ENCODE assay signal across 12 cellular contexts in genomic region chr17:7470457-7470973, GRCh38. TPM values are rescaled to one million over a fixed set of nuclear protein-coding genes. Genes with fewer than 3 reads are reported as not detected.
A peak's percentile ranks its signal among the peaks of the same experiment; 100 is the strongest.
DNase-seq lines count a peak whose midpoint lies in the region; ATAC-seq, FAIRE-seq and TF ChIP-seq lines count a peak whose summit lies in the region.
"Not testable (repeated sequence)": the region's sequence is repeated elsewhere in the genome, so short reads cannot be mapped to it uniquely, and the experiment has no call there.
"Had no signal": no experiment of that assay in that cellular context is flagged by ENCODE, and none has a peak within 500 bp of the region (broad histone marks: within the 10 kb centered on the region; RNA-seq: fewer than 3 reads in every experiment).

No MANE protein-coding gene starts in this region.

- not testable (repeated sequence) for H3K79me1 ChIP-seq in H1 (ENCODE audit: low read depth, low read length); trophoblast cell (ENCODE audit: low read length)

- not testable (repeated sequence) for DNase-seq in RWPE1 (ENCODE audit: low spot score); activated naive CD8-positive, alpha-beta T cell treated with anti-CD3 and anti-CD28 coated beads, Interleukin-2, amount 50 U/mL, for 24 hours; H1 (ENCODE audit: low read depth in 1 of 2, low spot score in 2 of 2); right cardiac atrium; trophoblast cell
- peak in 2 of 3 donors; percentile 3 to 8 for DNase-seq in mucosa of descending colon
- peak; percentile 45 for DNase-seq in small intestine

- not testable (repeated sequence) for H3K4me3 Mint-ChIP-seq in activated naive CD8-positive, alpha-beta T cell treated with anti-CD3 and anti-CD28 coated beads, Interleukin-2, amount 50 U/mL, for 24 hours

- not testable (repeated sequence) for TF ChIP-seq EP300 in H1 (IDR thresholded peaks at IDR 0.05; ENCODE audit: borderline replicate concordance in 1 of 2, low read depth in 2 of 2, low read length in 2 of 2)

- H4K12ac ChIP-seq in trophoblast cell (ENCODE audit: low read depth, low read length) = not testable (repeated sequence)

- not testable (repeated sequence) for H3K27me3 Mint-ChIP-seq in activated naive CD8-positive, alpha-beta T cell treated with anti-CD3 and anti-CD28 coated beads, Interleukin-2, amount 50 U/mL, for 24 hours

- not testable (repeated sequence) for ATAC-seq in activated naive CD8-positive, alpha-beta T cell treated with anti-CD3 and anti-CD28 coated beads, Interleukin-2, amount 50 U/mL, for 24 hours; right cardiac atrium; mucosa of descending colon

- CTCF ChIA-PET in RWPE1 (lab: Yijun Ruan, JAX) = not testable (repeated sequence)
- CTCF ChIA-PET in H1 (lab: Charles Lee; ENCODE audit: partially characterized antibody) = interaction anchor here (1.0 to 2.1 kb wide), 2 partner anchors 44 to 90 kb away, joined by 3 to 6 read pairs; no protein-coding TSS in a partner anchor

- H3K18ac ChIP-seq in H1 (ENCODE audit: extremely low read depth, low read length); trophoblast cell (ENCODE audit: low read length): not testable (repeated sequence)

- not testable (repeated sequence) for H3K27me3 ChIP-seq in H1 (replicated peaks in 1 of 4; ENCODE audit: control insufficient read depth in 3 of 4, extremely low read depth in 1 of 4, insufficient read depth in 3 of 4, low read length in 3 of 4); right cardiac atrium (ENCODE audit: control insufficient read depth, insufficient read depth); liver (ENCODE audit: control insufficient read depth in 4 of 4, insufficient read depth in 4 of 4, low read length in 3 of 4); trophoblast cell (ENCODE audit: insufficient read depth, low read length); small intestine (ENCODE audit: control insufficient read depth in 2 of 2, insufficient read depth in 2 of 2, low read length in 2 of 2)

- not testable (repeated sequence) for TF ChIP-seq POLR2A in H1 (IDR thresholded peaks at IDR 0.05; ENCODE audit: control extremely low read depth in 1 of 2, low read depth in 2 of 2, low read length in 2 of 2)

- H3K9me3 Mint-ChIP-seq in activated naive CD8-positive, alpha-beta T cell treated with anti-CD3 and anti-CD28 coated beads, Interleukin-2, amount 50 U/mL, for 24 hours = not testable (repeated sequence)

- H4K8ac ChIP-seq in H1 (ENCODE audit: extremely low read depth, insufficient read depth, low read length); trophoblast cell (ENCODE audit: low read depth, low read length): not testable (repeated sequence)

- H4K20me1 ChIP-seq in H1 (replicated peaks in 1 of 2; ENCODE audit: control insufficient read depth in 1 of 2, insufficient read depth in 2 of 2, low read length in 2 of 2) = not testable (repeated sequence)

- H3K4ac ChIP-seq in H1 (replicated peaks; ENCODE audit: insufficient read length, low read depth, low read length); trophoblast cell (ENCODE audit: low read depth, low read length): not testable (repeated sequence)

- not testable (repeated sequence) for H3K56ac ChIP-seq in H1 (replicated peaks; ENCODE audit: insufficient read length, low read depth, low read length)

- H4K5ac ChIP-seq in H1 (ENCODE audit: insufficient read length, low read depth, low read length) = not testable (repeated sequence)

- H2BK5ac ChIP-seq in H1 (ENCODE audit: low read depth, low read length) = 0 out of 2 replicates have a peak overlapping the region, but pooled peaks have one; percentile 12
- H2BK5ac ChIP-seq in trophoblast cell (ENCODE audit: low read depth, low read length, poor library complexity) = not testable (repeated sequence)

- FAIRE-seq in H1 (lab: Jason Lieb, UNC); small intestine (lab: Jason Lieb, UNC): not testable (repeated sequence)

- not testable (repeated sequence) for H2BK12ac ChIP-seq in H1 (ENCODE audit: low read depth, low read length); trophoblast cell (ENCODE audit: low read length)

- not testable (repeated sequence) for H2AFZ ChIP-seq in H1 (ENCODE audit: low read length); trophoblast cell (ENCODE audit: insufficient read depth, low read length, poor library complexity)

- H3K79me2 ChIP-seq in H1 (ENCODE audit: control insufficient read depth in 1 of 2, insufficient read depth in 2 of 2, low read length in 2 of 2); trophoblast cell (ENCODE audit: control insufficient read depth, insufficient read depth, low read length, poor library complexity): not testable (repeated sequence)

- not testable (repeated sequence) for TF ChIP-seq RAD21 in H1 (IDR thresholded peaks at IDR 0.05 in 1 of 2, conservative IDR thresholded peaks at IDR 0.05 in 1 of 2; ENCODE audit: low read depth in 2 of 2, low read length in 2 of 2); liver (IDR thresholded peaks at IDR 0.05)

- H3K36me3 ChIP-seq in H1 (ENCODE audit: control insufficient read depth in 2 of 4, insufficient read depth in 4 of 4, low read length in 3 of 4); liver (ENCODE audit: control insufficient read depth in 4 of 4, insufficient read depth in 3 of 4, low read depth in 1 of 4, low read length in 3 of 4); mucosa of descending colon (ENCODE audit: low read depth); small intestine (ENCODE audit: control insufficient read depth in 2 of 2, insufficient read depth in 2 of 2, low read length in 2 of 2): not testable (repeated sequence)
- H3K36me3 ChIP-seq in trophoblast cell (ENCODE audit: control insufficient read depth in 1 of 2, insufficient read depth in 2 of 2, low read length in 2 of 2) = peaks cover 15 to 18% of the 10 kb centered on the region in 2 experiments

- H3K4me1 Mint-ChIP-seq in activated naive CD8-positive, alpha-beta T cell treated with anti-CD3 and anti-CD28 coated beads, Interleukin-2, amount 50 U/mL, for 24 hours = peaks cover 36% of the 10 kb centered on the region

- not testable (repeated sequence) for TF ChIP-seq CTCF in RWPE1 (conservative IDR thresholded peaks at IDR 0.05; ENCODE audit: low read depth); H1 (IDR thresholded peaks at IDR 0.05; ENCODE audit: control extremely low read depth in 1 of 3, insufficient read depth in 1 of 3, low read depth in 1 of 3, low read length in 3 of 3); liver (IDR thresholded peaks at IDR 0.05; ENCODE audit: low read depth, low read length, missing input control); mucosa of descending colon (IDR thresholded peaks at IDR 0.05)

- H2AK5ac ChIP-seq in H1 (ENCODE audit: low read depth, low read length); trophoblast cell (ENCODE audit: low read length): not testable (repeated sequence)

- H3K4me2 ChIP-seq in H1 (ENCODE audit: insufficient read depth in 1 of 2, low read depth in 2 of 2, low read length in 2 of 2); trophoblast cell (ENCODE audit: low read length): not testable (repeated sequence)

- WGBS in H1 (ENCODE audit: extremely low coverage in 1 of 2, insufficient coverage in 1 of 2, insufficient read length in 1 of 2, insufficient replicate concordance in 2 of 2, low coverage in 1 of 2, low lambda C conversion rate in 2 of 2, missing lambda C conversion rate in 1 of 2), 2 experiments = 93% methylated on average over 8 of the region's 8 CpGs; no CpG with 5 or more reads in 1 of the 2 experiments
- 66% methylated on average over 8 of the region's 8 CpGs for WGBS in right cardiac atrium
- WGBS in liver = 63% methylated on average over 8 of the region's 8 CpGs
- no CpG with 5 or more reads among the region's 8 CpGs for WGBS in trophoblast cell (ENCODE audit: extremely low coverage, insufficient coverage, insufficient read length)
- 49 to 73% (median 57%) methylated on average over 8 of the region's 8 CpGs for WGBS in small intestine, 3 donors

- not testable (repeated sequence) for H3K14ac ChIP-seq in H1 (ENCODE audit: insufficient read length); trophoblast cell (ENCODE audit: low read length)

- H2BK20ac ChIP-seq in H1 (ENCODE audit: low read length) = not testable (repeated sequence)

- POLR2A ChIA-PET in RWPE1 (lab: Yijun Ruan, JAX; ENCODE audit: low non-redundant PET) = not testable (repeated sequence)
- POLR2A ChIA-PET in H1 (lab: Charles Lee; ENCODE audit: partially characterized antibody) = interaction anchor here (1.2 to 13.8 kb wide), 7 partner anchors 8 to 141 kb away, joined by 3 to 200 read pairs (median 6); partner anchors contain the start of genes NLGN2, POLR2A, SLC35G6 and ZBTB4

- not testable (repeated sequence) for H4K91ac ChIP-seq in H1 (replicated peaks; ENCODE audit: insufficient read length, low read length); trophoblast cell (ENCODE audit: low read depth, low read length)

- H3K27ac ChIP-seq in RWPE1 (peak overlapping the region; percentile 53), right cardiac atrium (ENCODE audit: low read length) (peak overlapping the region; percentile 30)
- not testable (repeated sequence) for H3K27ac ChIP-seq in H1 (ENCODE audit: low read depth, low read length); liver (ENCODE audit: low read depth in 1 of 2, low read length in 2 of 2); trophoblast cell (ENCODE audit: low read depth, low read length); small intestine (ENCODE audit: low read depth in 1 of 2, low read length in 1 of 2)

- H3K4me3 ChIP-seq in H1 (ENCODE audit: extremely low read depth in 1 of 4, insufficient read depth in 2 of 4, low read depth in 3 of 4, low read length in 4 of 4); right cardiac atrium (ENCODE audit: low read length); liver (ENCODE audit: low read depth in 1 of 3, low read length in 3 of 3); mucosa of descending colon; trophoblast cell (ENCODE audit: low read depth, low read length); small intestine (ENCODE audit: low read depth in 1 of 2, low read length in 2 of 2): not testable (repeated sequence)

- not testable (repeated sequence) for H3K23me2 ChIP-seq in H1 (ENCODE audit: low read depth, low read length)

- H2BK15ac ChIP-seq in H1 (ENCODE audit: low read length) = not testable (repeated sequence)

- intact Hi-C loops in right cardiac atrium (cut with DNase I); mucosa of descending colon (cut with DNase I, micrococcal nuclease): not testable (repeated sequence)

- H3K9ac ChIP-seq in H1 (replicated peaks in 1 of 4; ENCODE audit: extremely low read depth in 1 of 4, low read depth in 3 of 4, low read length in 3 of 4); liver (ENCODE audit: low read depth in 1 of 2, low read length in 2 of 2): not testable (repeated sequence)
- peak overlapping the region; percentile 64 for H3K9ac ChIP-seq in trophoblast cell (ENCODE audit: low read length)

- not testable (repeated sequence) for H3K36me3 Mint-ChIP-seq in activated naive CD8-positive, alpha-beta T cell treated with anti-CD3 and anti-CD28 coated beads, Interleukin-2, amount 50 U/mL, for 24 hours (ENCODE audit: low read depth)

- H2BK120ac ChIP-seq in H1 (replicated peaks; ENCODE audit: low read depth, low read length); trophoblast cell (ENCODE audit: insufficient read depth, low read length, poor library complexity): not testable (repeated sequence)

- H3K4me1 ChIP-seq in H1 (replicated peaks in 1 of 4; ENCODE audit: control insufficient read depth in 3 of 4, insufficient read depth in 4 of 4, low read length in 3 of 4); mucosa of descending colon (ENCODE audit: low read depth); trophoblast cell (ENCODE audit: control insufficient read depth in 1 of 2, insufficient read depth in 2 of 2, low read length in 2 of 2); small intestine (ENCODE audit: control insufficient read depth in 2 of 2, insufficient read depth in 1 of 2, low read depth in 1 of 2, low read length in 1 of 2): not testable (repeated sequence)
- H3K4me1 ChIP-seq in right cardiac atrium (ENCODE audit: control insufficient read depth, insufficient read depth, low read length) = peaks cover 15% of the 10 kb centered on the region
- H3K4me1 ChIP-seq in liver (ENCODE audit: control insufficient read depth in 4 of 4, insufficient read depth in 4 of 4, low read length in 3 of 4) = peaks cover 9 to 35% (median 22%) of the 10 kb centered on the region in 4 donors

- H3K27ac Mint-ChIP-seq in activated naive CD8-positive, alpha-beta T cell treated with anti-CD3 and anti-CD28 coated beads, Interleukin-2, amount 50 U/mL, for 24 hours = peak overlapping the region; percentile 39

- not testable (repeated sequence) for H3K23ac ChIP-seq in H1 (ENCODE audit: insufficient read length); trophoblast cell (ENCODE audit: low read length)

- not testable (repeated sequence) for H3K9me3 ChIP-seq in H1 (ENCODE audit: insufficient read depth in 2 of 2, low read depth in 1 of 2, low read length in 1 of 2); right cardiac atrium (ENCODE audit: control insufficient read depth, low read length); liver (ENCODE audit: control insufficient read depth in 4 of 4, low read length in 3 of 4); mucosa of descending colon; trophoblast cell (ENCODE audit: insufficient read depth, low read depth, low read length); small intestine (ENCODE audit: control insufficient read depth, low read depth)

RNA-seq across cellular contexts. Expression of gene ZBTB4, which starts 8.9 kb away (rescaled TPM):
- 10.1 and 11.2 TPM in 2 replicates for total RNA-seq in H1 (2021; fragmentation: NEBNext Ultra II Directional; extraction: Animal tissue kit (Norgen Biotek cat#: 25700))
- polyA plus RNA-seq in H1 (2011; rRNA removed) (5.9 and 8.1 TPM in 2 replicates), right cardiac atrium (41.7 TPM), liver (1 to 10 TPM; 1.5 to 5.7 TPM), small intestine (10 to 100 TPM in 1 of 3 donors, 1 to 10 TPM in 2; 7.6 to 15.9 (median 8.9) TPM)
- 6.7 TPM for polyA plus RNA-seq in H1 (2011; cell fraction: cytosol; rRNA removed)
- 14.6 TPM for polyA plus RNA-seq in H1 (2011; cell fraction: nucleus; rRNA removed)
- 7.9 to 9.4 TPM (median 8.4 TPM) in 4 replicates for polyA plus RNA-seq in H1 (2012, experiment 1 of 2)
- 7.3 TPM for polyA plus RNA-seq in H1 (2012, experiment 2 of 2)
- 8.8 TPM for polyA plus RNA-seq in H1 (2013, experiment 1 of 2)
- polyA plus RNA-seq in H1 (2013, experiment 2 of 2) = 8.7 TPM
- polyA minus RNA-seq in H1 (2011; rRNA and poly(A)+ RNA removed) = 6.6 and 8.9 TPM in 2 replicates
- 6.3 TPM for polyA minus RNA-seq in H1 (2011; cell fraction: cytosol; rRNA and poly(A)+ RNA removed)
- 11.0 TPM for polyA minus RNA-seq in H1 (2011; cell fraction: nucleus; rRNA and poly(A)+ RNA removed)
- total RNA-seq in right cardiac atrium (10 to 100 TPM; 73.6 to 86.2 (median 82.2) TPM), liver (1 to 10 TPM; 4.6 to 6.0 TPM), mucosa of descending colon (10 to 100 TPM; 16.6 to 93.9 (median 18.5) TPM)
- polyA plus RNA-seq in trophoblast cell (2013) = 15.7 and 16.2 TPM in 2 replicates

RNA-seq across cellular contexts. Expression of gene SLC35G6, which starts 10.7 kb away (rescaled TPM):
- total RNA-seq in H1 (2021; fragmentation: NEBNext Ultra II Directional; extraction: Animal tissue kit (Norgen Biotek cat#: 25700)) = not detected in 2 replicates
- polyA plus RNA-seq in H1 (2011; rRNA removed) (0.05 TPM in 1 of 2 replicates, not detected in the other), right cardiac atrium (not detected), liver (not detected), small intestine (not detected)
- 0.04 TPM for polyA plus RNA-seq in H1 (2011; cell fraction: cytosol; rRNA removed)
- polyA plus RNA-seq in H1 (2011; cell fraction: nucleus; rRNA removed) = not detected
- 0.20 TPM in 1 of 4 replicates, not detected in the others for polyA plus RNA-seq in H1 (2012, experiment 1 of 2)
- polyA plus RNA-seq in H1 (2012, experiment 2 of 2) = not detected
- polyA plus RNA-seq in H1 (2013, experiment 1 of 2) = 0.04 TPM
- 0.02 TPM for polyA plus RNA-seq in H1 (2013, experiment 2 of 2)
- 0.10 TPM in 1 of 2 replicates, not detected in the other for polyA minus RNA-seq in H1 (2011; rRNA and poly(A)+ RNA removed)
- not detected for polyA minus RNA-seq in H1 (2011; cell fraction: cytosol; rRNA and poly(A)+ RNA removed)
- not detected for polyA minus RNA-seq in H1 (2011; cell fraction: nucleus; rRNA and poly(A)+ RNA removed)
- total RNA-seq in right cardiac atrium (not detected), liver (not detected), mucosa of descending colon (not detected)
- not detected in 2 replicates for polyA plus RNA-seq in trophoblast cell (2013)
- total RNA-seq: Caco-2, H4 had no signal
- polyA plus RNA-seq: A549, BJ had no signal

RNA-seq across cellular contexts. Expression of gene POLR2A, which starts 13.7 kb away (rescaled TPM):
- 150 and 157 TPM in 2 replicates for total RNA-seq in H1 (2021; fragmentation: NEBNext Ultra II Directional; extraction: Animal tissue kit (Norgen Biotek cat#: 25700))
- polyA plus RNA-seq in H1 (2011; rRNA removed) = 26.8 and 62.7 TPM in 2 replicates
- 24.4 TPM for polyA plus RNA-seq in H1 (2011; cell fraction: cytosol; rRNA removed)
- 150 TPM for polyA plus RNA-seq in H1 (2011; cell fraction: nucleus; rRNA removed)
- 95.6 to 139 TPM (median 127 TPM) in 4 replicates for polyA plus RNA-seq in H1 (2012, experiment 1 of 2)
- 88.5 TPM for polyA plus RNA-seq in H1 (2012, experiment 2 of 2)
- 66.3 TPM for polyA plus RNA-seq in H1 (2013, experiment 1 of 2)
- 55.6 TPM for polyA plus RNA-seq in H1 (2013, experiment 2 of 2)
- polyA minus RNA-seq in H1 (2011; rRNA and poly(A)+ RNA removed) = 175 and 246 TPM in 2 replicates
- 142 TPM for polyA minus RNA-seq in H1 (2011; cell fraction: cytosol; rRNA and poly(A)+ RNA removed)
- polyA minus RNA-seq in H1 (2011; cell fraction: nucleus; rRNA and poly(A)+ RNA removed) = 162 TPM
- total RNA-seq in right cardiac atrium = 10 to 100 TPM; 41.9 to 51.4 (median 47.4) TPM
- 22.3 TPM for polyA plus RNA-seq in right cardiac atrium
- 10 to 100 TPM; 53.5 to 54.4 TPM for total RNA-seq in liver
- 10 to 100 TPM; 13.3 to 16.2 TPM for polyA plus RNA-seq in liver
- total RNA-seq in mucosa of descending colon = 100 to 1,000 TPM; 101 to 124 (median 118) TPM
- polyA plus RNA-seq in trophoblast cell (2013) = 70.0 and 71.9 TPM in 2 replicates
- polyA plus RNA-seq in small intestine = 10 to 100 TPM in 2 of 3 donors, 1 to 10 TPM in 1; 10.0 to 28.7 (median 13.0) TPM

RNA-seq across cellular contexts. Expression of gene CHRNB1, which starts 25.7 kb away (rescaled TPM):
- total RNA-seq in H1 (2021; fragmentation: NEBNext Ultra II Directional; extraction: Animal tissue kit (Norgen Biotek cat#: 25700)) = 13.8 and 14.1 TPM in 2 replicates
- polyA plus RNA-seq in H1 (2011; rRNA removed) (28.2 and 33.6 TPM in 2 replicates), right cardiac atrium (16.1 TPM), liver (10 to 100 TPM in 1 of 2 donors, 1 to 10 TPM in 1; 7.0 to 11.5 TPM), small intestine (10 to 100 TPM in 2 of 3 donors, 1 to 10 TPM in 1; 8.4 to 11.9 (median 10.5) TPM)
- polyA plus RNA-seq in H1 (2011; cell fraction: cytosol; rRNA removed) = 29.5 TPM
- polyA plus RNA-seq in H1 (2011; cell fraction: nucleus; rRNA removed) = 25.1 TPM
- 14.8 to 19.3 TPM (median 17.4 TPM) in 4 replicates for polyA plus RNA-seq in H1 (2012, experiment 1 of 2)
- polyA plus RNA-seq in H1 (2012, experiment 2 of 2) = 13.4 TPM
- polyA plus RNA-seq in H1 (2013, experiment 1 of 2) = 18.6 TPM
- 20.6 TPM for polyA plus RNA-seq in H1 (2013, experiment 2 of 2)
- polyA minus RNA-seq in H1 (2011; rRNA and poly(A)+ RNA removed) = 17.5 and 18.8 TPM in 2 replicates
- polyA minus RNA-seq in H1 (2011; cell fraction: cytosol; rRNA and poly(A)+ RNA removed) = 6.1 TPM
- polyA minus RNA-seq in H1 (2011; cell fraction: nucleus; rRNA and poly(A)+ RNA removed) = 8.1 TPM
- total RNA-seq in right cardiac atrium (10 to 100 TPM; 11.4 to 15.6 (median 13.1) TPM), liver (1 to 10 TPM; 4.2 to 7.4 TPM), mucosa of descending colon (1 to 10 TPM; 6.0 to 8.3 (median 7.7) TPM)
- 12.8 and 13.9 TPM in 2 replicates for polyA plus RNA-seq in trophoblast cell (2013)

RNA-seq across cellular contexts. Expression of gene FGF11, which starts 31.2 kb away (rescaled TPM):
- total RNA-seq in H1 (2021; fragmentation: NEBNext Ultra II Directional; extraction: Animal tissue kit (Norgen Biotek cat#: 25700)) = 11.8 and 15.0 TPM in 2 replicates
- 26.1 and 42.0 TPM in 2 replicates for polyA plus RNA-seq in H1 (2011; rRNA removed)
- polyA plus RNA-seq in H1 (2011; cell fraction: cytosol; rRNA removed) = 24.3 TPM
- polyA plus RNA-seq in H1 (2011; cell fraction: nucleus; rRNA removed) = 47.1 TPM
- polyA plus RNA-seq in H1 (2012, experiment 1 of 2) = 16.8 to 26.7 TPM (median 19.8 TPM) in 4 replicates
- 17.9 TPM for polyA plus RNA-seq in H1 (2012, experiment 2 of 2)
- polyA plus RNA-seq in H1 (2013, experiment 1 of 2) = 11.8 TPM
- 11.9 TPM for polyA plus RNA-seq in H1 (2013, experiment 2 of 2)
- 15.9 and 22.0 TPM in 2 replicates for polyA minus RNA-seq in H1 (2011; rRNA and poly(A)+ RNA removed)
- 11.2 TPM for polyA minus RNA-seq in H1 (2011; cell fraction: cytosol; rRNA and poly(A)+ RNA removed)
- polyA minus RNA-seq in H1 (2011; cell fraction: nucleus; rRNA and poly(A)+ RNA removed) = 15.4 TPM
- 10 to 100 TPM; 13.9 to 34.8 (median 23.9) TPM for total RNA-seq in right cardiac atrium
- polyA plus RNA-seq in right cardiac atrium = 31.7 TPM
- under 1 TPM; 0.19 to 0.25 TPM for total RNA-seq in liver
- polyA plus RNA-seq in liver = under 1 TPM; 0.17 to 0.21 TPM
- 1 to 10 TPM; 1.4 to 3.0 (median 2.2) TPM for total RNA-seq in mucosa of descending colon
- 6.4 and 6.9 TPM in 2 replicates for polyA plus RNA-seq in trophoblast cell (2013)
- under 1 TPM in 1 of 3 donors, not detected in 2; 0.61 TPM for polyA plus RNA-seq in small intestine
- total RNA-seq: H4 had no signal
